8 cellular contexts compared by ENCODE assay signal in genomic region chr1:179129702-179130473, GRCh38. TPM values are rescaled to one million over a fixed set of nuclear protein-coding genes. Genes with fewer than 3 reads are reported as not detected.
DNase-seq lines count a peak whose midpoint lies in the region; ATAC-seq and TF ChIP-seq lines count a peak whose summit lies in the region.

No MANE protein-coding gene starts in this region.

- H3K4me3 Mint-ChIP-seq in activated T-helper 2 cell treated with anti-CD3 and anti-CD28 coated beads, Interferon-gamma antibody, Interleukin-2, Interleukin-4, amounts not matched to agents 10 μg/mL and 5 μg/mL and 100 μg/mL, durations not matched to agents 14 hours and 24 hours and 36 hours (ENCODE audit: low read depth), result peak overlapping the region; percentile 72

- intact Hi-C loops in activated T-helper 2 cell treated with anti-CD3 and anti-CD28 coated beads, Interferon-gamma antibody, Interleukin-2, Interleukin-4, amounts not matched to agents 10 μg/mL and 5 μg/mL and 100 μg/mL, durations not matched to agents 14 hours and 24 hours and 36 hours (cut with micrococcal nuclease), result loop anchor here (1.0 to 2.0 kb wide), 6 partner anchors 11 to 239 kb away; no protein-coding TSS in a partner anchor
- intact Hi-C loops in right cardiac atrium (cut with DNase I), result loop anchor here in 3 of 4 donors (10.0 kb wide), 3 partner anchors 45 to 165 kb away; partner anchors contain the start of gene SOAT1 (in 1 of the 3)

- TF ChIP-seq CTCF in thoracic aorta (IDR thresholded peaks at IDR 0.05), result no peak

- peak overlapping the region; percentile 47 for H3K4me3 ChIP-seq in right cardiac atrium (ENCODE audit: low read length)
- peak overlapping the region; percentile 55 for H3K4me3 ChIP-seq in thoracic aorta

- H3K36me3 Mint-ChIP-seq in activated T-helper 2 cell treated with anti-CD3 and anti-CD28 coated beads, Interferon-gamma antibody, Interleukin-2, Interleukin-4, amounts not matched to agents 10 μg/mL and 5 μg/mL and 100 μg/mL, durations not matched to agents 14 hours and 24 hours and 36 hours (ENCODE audit: low read depth), result peaks cover 6% of the 10 kb centered on the region

- H3K9me3 ChIP-seq in right cardiac atrium (ENCODE audit: control insufficient read depth, low read length) (no peaks in the 10 kb centered on the region), thoracic aorta (no peaks in the 10 kb centered on the region)

- peak; percentile 96 for ATAC-seq in GM18520 (IDR thresholded peaks at IDR 0.05; ENCODE audit: unreplicated experiment)
- ATAC-seq in HG02610 (IDR thresholded peaks at IDR 0.05; ENCODE audit: unreplicated experiment), result peak; percentile 99
- peak; percentile 61 to 78 for ATAC-seq in right cardiac atrium
- ATAC-seq in thoracic aorta (ENCODE audit: insufficient number of reproducible peaks, low FRiP score, low read depth), result no peak

- H3K27me3 ChIP-seq in right cardiac atrium (ENCODE audit: control insufficient read depth, insufficient read depth) (no peaks in the 10 kb centered on the region), thoracic aorta (replicated peaks; ENCODE audit: insufficient read depth) (no peaks in the 10 kb centered on the region)

- peaks cover 13% of the 10 kb centered on the region for H3K4me1 Mint-ChIP-seq in activated T-helper 2 cell treated with anti-CD3 and anti-CD28 coated beads, Interferon-gamma antibody, Interleukin-2, Interleukin-4, amounts not matched to agents 10 μg/mL and 5 μg/mL and 100 μg/mL, durations not matched to agents 14 hours and 24 hours and 36 hours (ENCODE audit: low read depth)

- peak overlapping the region; percentile 93 for H3K27ac Mint-ChIP-seq in activated T-helper 2 cell treated with anti-CD3 and anti-CD28 coated beads, Interferon-gamma antibody, Interleukin-2, Interleukin-4, amounts not matched to agents 10 μg/mL and 5 μg/mL and 100 μg/mL, durations not matched to agents 14 hours and 24 hours and 36 hours

- H3K9me3 Mint-ChIP-seq in activated T-helper 2 cell treated with anti-CD3 and anti-CD28 coated beads, Interferon-gamma antibody, Interleukin-2, Interleukin-4, amounts not matched to agents 10 μg/mL and 5 μg/mL and 100 μg/mL, durations not matched to agents 14 hours and 24 hours and 36 hours, result no peaks in the 10 kb centered on the region

- 68% methylated on average over 10 of the region's 10 CpGs for WGBS in right cardiac atrium

- no peaks in the 10 kb centered on the region for H3K36me3 ChIP-seq in thoracic aorta

- no peaks in the 10 kb centered on the region for H3K27me3 Mint-ChIP-seq in activated T-helper 2 cell treated with anti-CD3 and anti-CD28 coated beads, Interferon-gamma antibody, Interleukin-2, Interleukin-4, amounts not matched to agents 10 μg/mL and 5 μg/mL and 100 μg/mL, durations not matched to agents 14 hours and 24 hours and 36 hours (ENCODE audit: low read depth)

- H3K27ac ChIP-seq in right cardiac atrium (ENCODE audit: low read length), result peak overlapping the region; percentile 79
- H3K27ac ChIP-seq in thoracic aorta, result peak overlapping the region; percentile 4 to 28

- H3K4me1 ChIP-seq in right cardiac atrium (ENCODE audit: control insufficient read depth, insufficient read depth, low read length) (peaks cover 3% of the 10 kb centered on the region), thoracic aorta (ENCODE audit: control insufficient read depth in 1 of 2, low read depth in 2 of 2) (peaks cover 27 to 30% of the 10 kb centered on the region in 2 donors)

- DNase-seq in NAMALWA (ENCODE audit: low spot score) (peak; percentile 87), right cardiac atrium (no peak), thoracic aorta (ENCODE audit: low spot score) (no peak), putamen (ENCODE audit: low spot score) (no peak), NCI-H1092 treated with DMSO at 0.1 percent for 48 hours (lab: John Stamatoyannopoulos, UW) (no peak)
- peak; percentile 23 for DNase-seq in activated T-helper 2 cell treated with anti-CD3 and anti-CD28 coated beads, Interferon-gamma antibody, Interleukin-2, Interleukin-4, amounts not matched to agents 10 μg/mL and 5 μg/mL and 100 μg/mL, durations not matched to agents 14 hours and 24 hours and 36 hours (ENCODE audit: low spot score)

RNA-seq across cellular contexts. Expression of gene TOR3A, which starts 48.0 kb away (rescaled TPM):
- 34.1 and 35.3 TPM in 2 replicates for total RNA-seq in activated T-helper 2 cell treated with anti-CD3 and anti-CD28 coated beads, Interferon-gamma antibody, Interleukin-2, Interleukin-4, amounts not matched to agents 10 μg/mL and 5 μg/mL and 100 μg/mL, durations not matched to agents 14 hours and 24 hours and 36 hours
- total RNA-seq in right cardiac atrium, result 10 to 100 TPM; 11.8 to 12.5 (median 11.9) TPM
- 6.7 TPM for polyA plus RNA-seq in right cardiac atrium
- total RNA-seq in thoracic aorta, result 10 to 100 TPM; 37.4 to 69.2 TPM

Comparison
In these comparisons a context has a peak if more than half of its experiments do, and no peak if none do; other contexts are left out.
1. DNase-seq: peak in NAMALWA (single experiment) and activated T-helper 2 cell treated with anti-CD3 and anti-CD28 coated beads, Interferon-gamma antibody, Interleukin-2, Interleukin-4, amounts not matched to agents 10 μg/mL and 5 μg/mL and 100 μg/mL, durations not matched to agents 14 hours and 24 hours and 36 hours (single experiment); none in right cardiac atrium (0 of 3), thoracic aorta (single experiment), putamen (single experiment) and NCI-H1092 treated with DMSO at 0.1 percent for 48 hours (single experiment).